In the genomic region with DNA sequence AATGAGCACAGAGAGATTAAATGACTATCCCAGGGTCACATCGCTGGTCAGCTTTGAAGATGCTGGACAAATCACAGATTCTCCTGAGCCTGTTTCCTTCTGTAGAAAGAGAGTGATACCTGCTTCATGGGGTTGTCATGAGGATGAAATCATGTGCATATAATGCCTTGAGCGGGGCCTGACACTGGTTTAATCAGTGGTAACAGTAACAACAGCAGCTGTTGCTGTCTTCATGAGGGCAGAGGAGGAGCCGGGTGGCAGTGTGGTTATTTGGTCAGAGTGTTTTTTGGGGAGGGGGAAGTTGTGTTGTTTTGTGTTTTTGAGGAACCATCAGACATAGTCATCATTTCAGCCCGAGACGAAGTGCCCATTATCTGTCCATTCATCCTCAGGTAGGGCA, we compare ENCODE assay signal across 27 cellular contexts.
"Had no signal": no experiment of that assay in that cellular context is flagged by ENCODE, and none has a peak within 500 bp of the region (broad histone marks: within the 10 kb centered on the region; RNA-seq: fewer than 3 reads in every experiment).

No MANE protein-coding gene starts in this region.

- H3K27ac ChIP-seq: body of pancreas, lower lobe of right lung, VCaP had no signal

- H3K27me3 ChIP-seq: body of pancreas, gastrocnemius medialis, heart left ventricle, tibial nerve had no signal

- H3K27me3 Mint-ChIP-seq: activated CD8-positive, alpha-beta T cell treated with anti-CD3 and anti-CD28 coated beads for 36 hours; activated naive CD8-positive, alpha-beta T cell treated with anti-CD3 and anti-CD28 coated beads, Interleukin-2, amount 50 U/mL, for 24 hours had no signal

- H3K9me3 Mint-ChIP-seq: activated CD4-positive, alpha-beta T cell treated with anti-CD3 and anti-CD28 coated beads, Interleukin-2, amount 10 ng/mL, durations not matched to agents 7 days and 5 days; activated CD8-positive, alpha-beta T cell treated with anti-CD3 and anti-CD28 coated beads for 36 hours; activated naive CD8-positive, alpha-beta T cell treated with anti-CD3 and anti-CD28 coated beads, Interleukin-2, amount 50 U/mL, for 24 hours; activated T-helper 1 cell treated with anti-CD3 and anti-CD28 coated beads, Interleukin-12 subunit alpha, Interleukin-12 subunit beta, Interleukin-2, Interleukin-4 antibody, amounts not matched to agents 30 ng/mL and 10 ng/mL and 1 ng/mL, durations not matched to agents 14 hours and 24 hours and 36 hours; stimulated activated naive CD8-positive, alpha-beta T cell treated with anti-CD3 and anti-CD28 coated beads, Interleukin-15, Interleukin-2, amounts not matched to agents 100 ng/mL and 50 ng/mL, for 24 hours; T-helper 2 cell treated with Interferon-gamma antibody and Interleukin-4, amounts not matched to agents 5 μg/mL and 100 μg/mL, for 36 hours had no signal

- H3K36me3 ChIP-seq: gastrocnemius medialis had no signal

- H3K9me3 ChIP-seq: body of pancreas, gastrocnemius medialis, heart left ventricle, lower lobe of right lung, mucosa of descending colon, tibial nerve had no signal

- ATAC-seq: activated CD8-positive, alpha-beta memory T cell treated with anti-CD3 and anti-CD28 coated beads, Interleukin-2, amount 10 ng/mL, durations not matched to agents 7 days and 5 days; activated CD8-positive, alpha-beta T cell treated with anti-CD3 and anti-CD28 coated beads for 36 hours; activated naive CD8-positive, alpha-beta T cell treated with anti-CD3 and anti-CD28 coated beads, Interleukin-2, amount 50 U/mL, for 24 hours; body of pancreas; gastrocnemius medialis; heart left ventricle; lower lobe of right lung; mucosa of descending colon; SK-N-SH treated with all-trans-retinoic acid at 6 μM for 48 hours had no signal

- H3K27ac Mint-ChIP-seq: activated CD4-positive, alpha-beta T cell treated with anti-CD3 and anti-CD28 coated beads, Interleukin-2, amount 10 ng/mL, durations not matched to agents 7 days and 5 days; activated CD8-positive, alpha-beta memory T cell treated with anti-CD3 and anti-CD28 coated beads, Interleukin-2, amount 10 ng/mL, durations not matched to agents 7 days and 5 days; activated naive CD8-positive, alpha-beta T cell treated with anti-CD3 and anti-CD28 coated beads, Interleukin-2, amount 50 U/mL, for 24 hours; activated T-helper 1 cell treated with anti-CD3 and anti-CD28 coated beads, Interleukin-12 subunit alpha, Interleukin-12 subunit beta, Interleukin-2, Interleukin-4 antibody, amounts not matched to agents 30 ng/mL and 10 ng/mL and 1 ng/mL, durations not matched to agents 14 hours and 24 hours and 36 hours; stimulated activated naive CD8-positive, alpha-beta T cell treated with anti-CD3 and anti-CD28 coated beads, Interleukin-15, Interleukin-2, amounts not matched to agents 100 ng/mL and 50 ng/mL, for 24 hours; T-helper 2 cell treated with Interferon-gamma antibody and Interleukin-4, amounts not matched to agents 5 μg/mL and 100 μg/mL, for 36 hours had no signal

- DNase-seq: activated CD4-positive, alpha-beta T cell treated with anti-CD3 and anti-CD28 coated beads, Interleukin-2, amount 10 ng/mL, durations not matched to agents 7 days and 5 days; activated CD4-positive, CD25-positive, alpha-beta regulatory T cell treated with anti-CD3 and anti-CD28 coated beads, Interleukin-2, amount 50 U/mL, for 72 hours; activated CD8-positive, alpha-beta memory T cell treated with anti-CD3 and anti-CD28 coated beads, Interleukin-2, amount 10 ng/mL, durations not matched to agents 7 days and 5 days; activated CD8-positive, alpha-beta T cell treated with anti-CD3 and anti-CD28 coated beads for 36 hours; activated gamma-delta T cell; activated naive CD4-positive, alpha-beta T cell treated with anti-CD3 and anti-CD28 coated beads, Interleukin-2, amount 50 U/mL, for 16 hours; activated naive CD8-positive, alpha-beta T cell treated with anti-CD3 and anti-CD28 coated beads, Interleukin-2, amount 50 U/mL, for 24 hours; activated T-cell treated with anti-CD3 and anti-CD28 coated beads for 4 hours; body of pancreas; dermis blood vessel endothelial cell; effector CD8-positive, alpha-beta T cell; gastrocnemius medialis; kidney; lower lobe of right lung; mesendoderm; mucosa of descending colon; nucleus accumbens; retina; stimulated activated CD4-positive, alpha-beta T cell treated with anti-CD3 and anti-CD28 coated beads, Interleukin-4, amount 100 ng/mL, for 24 hours; substantia nigra had no signal

- H3K4me3 ChIP-seq: body of pancreas, gastrocnemius medialis, lower lobe of right lung, mucosa of descending colon, tibial nerve had no signal
